1 cellular context compared by ENCODE assay signal in genomic region chr22:35350539-35351503, GRCh38.
TF ChIP-seq lines count a peak whose summit lies in the region.

No MANE protein-coding gene starts in this region.

TF ChIP-seq in IMR-90, 13 proteins besides CTCF, POLR2A, EP300 and RAD21 (continued from another document):
- peak; percentile 89 for TF ChIP-seq SMC3 (IDR thresholded peaks at IDR 0.05; ENCODE audit: low read depth, low read length)
- TF ChIP-seq CHD1 (IDR thresholded peaks at IDR 0.05; ENCODE audit: low read depth, low read length), result no peak
- TF ChIP-seq MXI1 (IDR thresholded peaks at IDR 0.05; ENCODE audit: borderline replicate concordance, low read depth, low read length), result peak; percentile 73; the same call in 1 of the 2 replicates
- no peak for TF ChIP-seq MAFK (IDR thresholded peaks at IDR 0.05; ENCODE audit: low read depth, low read length)
- no peak for TF ChIP-seq RFX5 (IDR thresholded peaks at IDR 0.05; ENCODE audit: low read depth, low read length)
- no peak for TF ChIP-seq CEBPB (IDR thresholded peaks at IDR 0.05; ENCODE audit: low read depth, low read length)
